ENCODE assay signal across 2 cellular contexts in genomic region chr3:46545695-46546630, GRCh38.
TF ChIP-seq lines count a peak whose summit lies in the region.

No MANE protein-coding gene starts in this region.

TF ChIP-seq in IMR-90, 13 proteins besides CTCF, POLR2A, EP300 and RAD21:
- TF ChIP-seq CEBPB (IDR thresholded peaks at IDR 0.05; ENCODE audit: low read depth, low read length): no peak
- TF ChIP-seq, protein P1, sequence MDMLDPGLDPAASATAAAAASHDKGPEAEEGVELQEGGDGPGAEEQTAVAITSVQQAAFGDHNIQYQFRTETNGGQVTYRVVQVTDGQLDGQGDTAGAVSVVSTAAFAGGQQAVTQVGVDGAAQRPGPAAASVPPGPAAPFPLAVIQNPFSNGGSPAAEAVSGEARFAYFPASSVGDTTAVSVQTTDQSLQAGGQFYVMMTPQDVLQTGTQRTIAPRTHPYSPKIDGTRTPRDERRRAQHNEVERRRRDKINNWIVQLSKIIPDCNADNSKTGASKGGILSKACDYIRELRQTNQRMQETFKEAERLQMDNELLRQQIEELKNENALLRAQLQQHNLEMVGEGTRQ (IDR thresholded peaks at IDR 0.05; ENCODE audit: low read depth, low read length): no peak
- TF ChIP-seq SMC3 (IDR thresholded peaks at IDR 0.05; ENCODE audit: low read depth, low read length): no peak
- TF ChIP-seq MAFK (IDR thresholded peaks at IDR 0.05; ENCODE audit: low read depth, low read length): no peak
- TF ChIP-seq RFX5 (IDR thresholded peaks at IDR 0.05; ENCODE audit: low read depth, low read length): no peak
- TF ChIP-seq BHLHE40 (IDR thresholded peaks at IDR 0.05; ENCODE audit: low read depth, low read length): no peak
- no peak for TF ChIP-seq MXI1 (IDR thresholded peaks at IDR 0.05; ENCODE audit: borderline replicate concordance, low read depth, low read length)
- TF ChIP-seq NFE2L2 (IDR thresholded peaks at IDR 0.05; ENCODE audit: low read depth, low read length): no peak
- TF ChIP-seq MAZ (IDR thresholded peaks at IDR 0.05; ENCODE audit: borderline replicate concordance, low read depth, low read length): no peak
- TF ChIP-seq, protein P2, sequence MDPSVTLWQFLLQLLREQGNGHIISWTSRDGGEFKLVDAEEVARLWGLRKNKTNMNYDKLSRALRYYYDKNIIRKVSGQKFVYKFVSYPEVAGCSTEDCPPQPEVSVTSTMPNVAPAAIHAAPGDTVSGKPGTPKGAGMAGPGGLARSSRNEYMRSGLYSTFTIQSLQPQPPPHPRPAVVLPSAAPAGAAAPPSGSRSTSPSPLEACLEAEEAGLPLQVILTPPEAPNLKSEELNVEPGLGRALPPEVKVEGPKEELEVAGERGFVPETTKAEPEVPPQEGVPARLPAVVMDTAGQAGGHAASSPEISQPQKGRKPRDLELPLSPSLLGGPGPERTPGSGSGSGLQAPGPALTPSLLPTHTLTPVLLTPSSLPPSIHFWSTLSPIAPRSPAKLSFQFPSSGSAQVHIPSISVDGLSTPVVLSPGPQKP (IDR thresholded peaks at IDR 0.05; ENCODE audit: borderline replicate concordance, low read depth, low read length): no peak
- no peak for TF ChIP-seq CHD1 (IDR thresholded peaks at IDR 0.05; ENCODE audit: low read depth, low read length)
- no peak for TF ChIP-seq FOS (IDR thresholded peaks at IDR 0.05; ENCODE audit: low read depth, low read length)

TF ChIP-seq in K562, 482 proteins besides CTCF, POLR2A, EP300 and RAD21:
- TF ChIP-seq, protein P3, sequence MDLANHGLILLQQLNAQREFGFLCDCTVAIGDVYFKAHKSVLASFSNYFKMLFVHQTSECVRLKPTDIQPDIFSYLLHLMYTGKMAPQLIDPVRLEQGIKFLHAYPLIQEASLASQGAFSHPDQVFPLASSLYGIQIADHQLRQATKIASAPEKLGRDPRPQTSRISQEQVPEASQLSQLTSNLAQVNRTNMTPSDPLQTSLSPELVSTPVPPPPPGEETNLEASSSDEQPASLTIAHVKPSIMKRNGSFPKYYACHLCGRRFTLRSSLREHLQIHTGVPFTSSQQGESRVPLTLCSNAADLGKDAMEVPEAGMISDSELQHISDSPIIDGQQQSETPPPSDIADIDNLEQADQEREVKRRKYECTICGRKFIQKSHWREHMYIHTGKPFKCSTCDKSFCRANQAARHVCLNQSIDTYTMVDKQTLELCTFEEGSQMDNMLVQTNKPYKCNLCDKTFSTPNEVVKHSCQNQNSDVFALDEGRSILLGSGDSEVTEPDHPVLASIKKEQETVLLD (IDR thresholded peaks at IDR 0.05): no peak
- no peak for TF ChIP-seq TSHZ1 (CRISPR knock-in tag; IDR thresholded peaks at IDR 0.05)
- no peak for TF ChIP-seq ZNF583 (CRISPR knock-in tag; IDR thresholded peaks at IDR 0.05)
